1 cellular context compared by ENCODE assay signal in genomic region chr19:39995794-39996193, GRCh38.
TF ChIP-seq lines count a peak whose summit lies in the region.

No MANE protein-coding gene starts in this region.

TF ChIP-seq in HepG2, 621 proteins besides CTCF, POLR2A, EP300 and RAD21:
- no peak for TF ChIP-seq YEATS2 (CRISPR knock-in tag; IDR thresholded peaks at IDR 0.05; ENCODE audit: borderline replicate concordance)
- no peak for TF ChIP-seq ZSCAN31 (CRISPR knock-in tag; IDR thresholded peaks at IDR 0.05; ENCODE audit: low read depth)
- TF ChIP-seq ZNF136 (CRISPR knock-in tag; IDR thresholded peaks at IDR 0.05; ENCODE audit: low read depth) = no peak
- TF ChIP-seq, protein P1, sequence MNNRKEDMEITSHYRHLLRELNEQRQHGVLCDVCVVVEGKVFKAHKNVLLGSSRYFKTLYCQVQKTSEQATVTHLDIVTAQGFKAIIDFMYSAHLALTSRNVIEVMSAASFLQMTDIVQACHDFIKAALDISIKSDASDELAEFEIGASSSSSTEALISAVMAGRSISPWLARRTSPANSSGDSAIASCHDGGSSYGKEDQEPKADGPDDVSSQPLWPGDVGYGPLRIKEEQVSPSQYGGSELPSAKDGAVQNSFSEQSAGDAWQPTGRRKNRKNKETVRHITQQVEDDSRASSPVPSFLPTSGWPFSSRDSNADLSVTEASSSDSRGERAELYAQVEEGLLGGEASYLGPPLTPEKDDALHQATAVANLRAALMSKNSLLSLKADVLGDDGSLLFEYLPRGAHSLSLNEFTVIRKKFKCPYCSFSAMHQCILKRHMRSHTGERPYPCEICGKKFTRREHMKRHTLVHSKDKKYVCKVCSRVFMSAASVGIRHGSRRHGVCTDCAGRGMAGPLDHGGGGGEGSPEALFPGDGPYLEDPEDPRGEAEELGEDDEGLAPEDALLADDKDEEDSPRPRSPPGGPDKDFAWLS (CRISPR knock-in tag; IDR thresholded peaks at IDR 0.05; ENCODE audit: borderline replicate concordance) = no peak
- TF ChIP-seq ZNF784 (CRISPR knock-in tag; IDR thresholded peaks at IDR 0.05; ENCODE audit: borderline replicate concordance) = no peak
- no peak for TF ChIP-seq RBM22 (optimal IDR thresholded peaks at IDR 0.05; ENCODE audit: low read length)
